In the genomic region with DNA sequence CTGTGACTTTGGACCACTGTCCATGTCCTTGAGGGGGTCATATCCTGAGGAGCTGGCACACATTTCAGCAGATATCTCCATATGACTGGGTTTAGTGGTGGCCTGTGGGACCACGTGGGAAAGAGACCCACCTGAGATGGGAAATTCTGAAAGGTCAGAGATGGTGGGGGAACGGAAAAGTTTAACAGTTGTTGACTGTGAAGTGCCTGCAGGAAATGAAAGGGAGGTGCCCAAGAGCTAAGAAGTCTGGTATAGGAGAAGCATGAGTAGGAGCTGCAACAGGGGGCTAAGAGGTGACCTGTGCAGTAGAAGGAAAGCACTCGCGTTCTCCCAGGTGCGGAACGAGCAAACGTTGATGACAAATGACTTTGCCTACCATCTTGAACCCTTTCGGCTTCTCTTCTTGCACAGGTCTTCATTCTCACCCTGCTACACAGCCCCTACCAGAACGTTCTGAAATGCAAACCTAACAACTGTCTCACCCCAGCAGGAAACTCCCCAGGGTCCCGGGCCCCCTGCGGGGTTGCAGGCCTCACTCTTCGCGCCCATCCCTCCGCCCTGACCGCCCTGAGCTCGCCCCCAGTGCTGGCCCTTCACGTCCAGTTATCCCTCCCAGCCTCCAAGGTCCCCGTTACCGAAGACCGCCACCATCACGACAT, we compare ENCODE assay signal across 7 cellular contexts. TPM values are rescaled to one million over a fixed set of nuclear protein-coding genes. Genes with fewer than 3 reads are reported as not detected.
DNase-seq lines count a peak whose midpoint lies in the region; ATAC-seq and TF ChIP-seq lines count a peak whose summit lies in the region.

No MANE protein-coding gene starts in this region.

- H3K27ac ChIP-seq in HEK293 (ENCODE audit: extremely low read depth, low read depth, low read length) (no peak overlapping the region), iPS-18a (ENCODE audit: low read length) (no peak overlapping the region)

- peaks cover 1% of the 10 kb centered on the region for H3K27me3 Mint-ChIP-seq in activated T-helper 1 cell treated with anti-CD3 and anti-CD28 coated beads, Interleukin-12 subunit alpha, Interleukin-12 subunit beta, Interleukin-2, Interleukin-4 antibody, amounts not matched to agents 30 ng/mL and 10 ng/mL and 1 ng/mL, durations not matched to agents 14 hours and 24 hours and 36 hours (ENCODE audit: insufficient read depth)
- H3K27me3 Mint-ChIP-seq in stimulated activated naive B cell treated with anti-CD40 and anti-IgM and Interleukin-4, amounts not matched to agents 10 μg/mL and 1 μg/mL and 100 μg/mL, for 72 hours: no peaks in the 10 kb centered on the region

- CTCF ChIA-PET in HEK293 (lab: Yijun Ruan, JAX): no interaction called here

- no peaks in the 10 kb centered on the region for H3K9me3 Mint-ChIP-seq in activated T-helper 1 cell treated with anti-CD3 and anti-CD28 coated beads, Interleukin-12 subunit alpha, Interleukin-12 subunit beta, Interleukin-2, Interleukin-4 antibody, amounts not matched to agents 30 ng/mL and 10 ng/mL and 1 ng/mL, durations not matched to agents 14 hours and 24 hours and 36 hours
- H3K9me3 Mint-ChIP-seq in stimulated activated naive B cell treated with anti-CD40 and anti-IgM and Interleukin-4, amounts not matched to agents 10 μg/mL and 1 μg/mL and 100 μg/mL, for 72 hours: peaks cover 2 to 3% of the 10 kb centered on the region in 2 donors

- POLR2A ChIA-PET in HEK293 (lab: Yijun Ruan, JAX): no interaction called here

- H3K4me3 Mint-ChIP-seq in activated T-helper 1 cell treated with anti-CD3 and anti-CD28 coated beads, Interleukin-12 subunit alpha, Interleukin-12 subunit beta, Interleukin-2, Interleukin-4 antibody, amounts not matched to agents 30 ng/mL and 10 ng/mL and 1 ng/mL, durations not matched to agents 14 hours and 24 hours and 36 hours: peak overlapping the region; percentile 98
- H3K4me3 Mint-ChIP-seq in stimulated activated naive B cell treated with anti-CD40 and anti-IgM and Interleukin-4, amounts not matched to agents 10 μg/mL and 1 μg/mL and 100 μg/mL, for 72 hours: peak overlapping the region; percentile 96 to 98

- ATAC-seq in stimulated activated naive B cell treated with anti-CD40 and anti-IgM and Interleukin-4, amounts not matched to agents 10 μg/mL and 1 μg/mL and 100 μg/mL, for 72 hours (replicated peaks): peak; percentile 5 to 18
- ATAC-seq in HG02623 (IDR thresholded peaks at IDR 0.05; ENCODE audit: unreplicated experiment): no peak

- peak overlapping the region; percentile 99 for H3K27ac Mint-ChIP-seq in activated T-helper 1 cell treated with anti-CD3 and anti-CD28 coated beads, Interleukin-12 subunit alpha, Interleukin-12 subunit beta, Interleukin-2, Interleukin-4 antibody, amounts not matched to agents 30 ng/mL and 10 ng/mL and 1 ng/mL, durations not matched to agents 14 hours and 24 hours and 36 hours
- peak overlapping the region; percentile 96 for H3K27ac Mint-ChIP-seq in stimulated activated naive B cell treated with anti-CD40 and anti-IgM and Interleukin-4, amounts not matched to agents 10 μg/mL and 1 μg/mL and 100 μg/mL, for 72 hours

- H3K27me3 ChIP-seq in iPS-18a (ENCODE audit: control insufficient read depth, insufficient read depth, low read length): no peaks in the 10 kb centered on the region

- H3K9me3 ChIP-seq in HEK293 (ENCODE audit: control insufficient read depth, insufficient read depth, low read depth, low read length) (no peaks in the 10 kb centered on the region), iPS-18a (ENCODE audit: control insufficient read depth, low read depth, low read length) (no peaks in the 10 kb centered on the region)

- H3K36me3 Mint-ChIP-seq in activated T-helper 1 cell treated with anti-CD3 and anti-CD28 coated beads, Interleukin-12 subunit alpha, Interleukin-12 subunit beta, Interleukin-2, Interleukin-4 antibody, amounts not matched to agents 30 ng/mL and 10 ng/mL and 1 ng/mL, durations not matched to agents 14 hours and 24 hours and 36 hours (ENCODE audit: low read depth): peaks cover 10% of the 10 kb centered on the region
- H3K36me3 Mint-ChIP-seq in stimulated activated naive B cell treated with anti-CD40 and anti-IgM and Interleukin-4, amounts not matched to agents 10 μg/mL and 1 μg/mL and 100 μg/mL, for 72 hours: peaks cover 6 to 15% of the 10 kb centered on the region in 2 donors

- H3K36me3 ChIP-seq in HEK293 (ENCODE audit: control insufficient read depth in 2 of 2, insufficient read depth in 1 of 2, low read length in 2 of 2) (no peaks in the 10 kb centered on the region), iPS-18a (ENCODE audit: control insufficient read depth, low read depth, low read length) (no peaks in the 10 kb centered on the region)

- no peak for TF ChIP-seq CTCF in HEK293 (tag by site-specific recombination; IDR thresholded peaks at IDR 0.05)

- intact Hi-C loops in activated T-helper 1 cell treated with anti-CD3 and anti-CD28 coated beads, Interleukin-12 subunit alpha, Interleukin-12 subunit beta, Interleukin-2, Interleukin-4 antibody, amounts not matched to agents 30 ng/mL and 10 ng/mL and 1 ng/mL, durations not matched to agents 14 hours and 24 hours and 36 hours (cut with micrococcal nuclease): loop anchor here (1.0 to 5.0 kb wide), 12 partner anchors 13 to 809 kb away; a partner anchor contains a TSS

- no peaks in the 10 kb centered on the region for H3K4me1 ChIP-seq in HEK293 (ENCODE audit: control insufficient read depth, insufficient read depth, low read length)
- peaks cover 5% of the 10 kb centered on the region for H3K4me1 ChIP-seq in iPS-18a (ENCODE audit: control insufficient read depth, low read depth, low read length)

- H3K4me1 Mint-ChIP-seq in activated T-helper 1 cell treated with anti-CD3 and anti-CD28 coated beads, Interleukin-12 subunit alpha, Interleukin-12 subunit beta, Interleukin-2, Interleukin-4 antibody, amounts not matched to agents 30 ng/mL and 10 ng/mL and 1 ng/mL, durations not matched to agents 14 hours and 24 hours and 36 hours (ENCODE audit: low read depth): peaks cover 26% of the 10 kb centered on the region
- peaks cover 15 to 25% of the 10 kb centered on the region in 2 donors for H3K4me1 Mint-ChIP-seq in stimulated activated naive B cell treated with anti-CD40 and anti-IgM and Interleukin-4, amounts not matched to agents 10 μg/mL and 1 μg/mL and 100 μg/mL, for 72 hours

- peak overlapping the region; percentile 28 for H3K9ac ChIP-seq in iPS-18a (ENCODE audit: low read length)

- H3K4me3 ChIP-seq in HEK293 (ENCODE audit: low read depth, low read length) (peak overlapping the region; percentile 6; the same call in 1 of the 2 replicates), iPS-18a (ENCODE audit: low read length) (peak overlapping the region; percentile 69)

- DNase-seq in activated T-helper 1 cell treated with anti-CD3 and anti-CD28 coated beads, Interleukin-12 subunit alpha, Interleukin-12 subunit beta, Interleukin-2, Interleukin-4 antibody, amounts not matched to agents 30 ng/mL and 10 ng/mL and 1 ng/mL, durations not matched to agents 14 hours and 24 hours and 36 hours (ENCODE audit: low spot score): peak; percentile 19
- DNase-seq in stimulated activated naive B cell treated with anti-CD40 and anti-IgM and Interleukin-4, amounts not matched to agents 10 μg/mL and 1 μg/mL and 100 μg/mL, for 72 hours: peak; percentile 13
- no peak for DNase-seq in HT-29 (ENCODE audit: low spot score)
- DNase-seq in islet precursor cell: no peak

TF ChIP-seq in HEK293, 187 proteins besides CTCF, POLR2A, EP300 and RAD21 (continues in another document):
- TF ChIP-seq KLF7 (tag by site-specific recombination; IDR thresholded peaks at IDR 0.05; ENCODE audit: borderline replicate concordance) (no peak), ZIC2 (tag by site-specific recombination; IDR thresholded peaks at IDR 0.05) (no peak), ZNF843 (tag by site-specific recombination; IDR thresholded peaks at IDR 0.05) (no peak), WT1 (tag by site-specific recombination; IDR thresholded peaks at IDR 0.05) (no peak), ZNF248 (tag by site-specific recombination; IDR thresholded peaks at IDR 0.05) (no peak), ZNF530 (tag by site-specific recombination; IDR thresholded peaks at IDR 0.05; ENCODE audit: low read depth) (no peak), ZNF155 (tag by site-specific recombination; IDR thresholded peaks at IDR 0.05) (no peak), OVOL3 (tag by site-specific recombination; IDR thresholded peaks at IDR 0.05) (no peak), SP2 (tag by site-specific recombination; IDR thresholded peaks at IDR 0.05) (no peak)
- TF ChIP-seq, protein P1, sequence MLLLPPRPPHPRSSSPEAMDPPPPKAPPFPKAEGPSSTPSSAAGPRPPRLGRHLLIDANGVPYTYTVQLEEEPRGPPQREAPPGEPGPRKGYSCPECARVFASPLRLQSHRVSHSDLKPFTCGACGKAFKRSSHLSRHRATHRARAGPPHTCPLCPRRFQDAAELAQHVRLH (tag by site-specific recombination; IDR thresholded peaks at IDR 0.05): no peak
- TF ChIP-seq, protein P2, sequence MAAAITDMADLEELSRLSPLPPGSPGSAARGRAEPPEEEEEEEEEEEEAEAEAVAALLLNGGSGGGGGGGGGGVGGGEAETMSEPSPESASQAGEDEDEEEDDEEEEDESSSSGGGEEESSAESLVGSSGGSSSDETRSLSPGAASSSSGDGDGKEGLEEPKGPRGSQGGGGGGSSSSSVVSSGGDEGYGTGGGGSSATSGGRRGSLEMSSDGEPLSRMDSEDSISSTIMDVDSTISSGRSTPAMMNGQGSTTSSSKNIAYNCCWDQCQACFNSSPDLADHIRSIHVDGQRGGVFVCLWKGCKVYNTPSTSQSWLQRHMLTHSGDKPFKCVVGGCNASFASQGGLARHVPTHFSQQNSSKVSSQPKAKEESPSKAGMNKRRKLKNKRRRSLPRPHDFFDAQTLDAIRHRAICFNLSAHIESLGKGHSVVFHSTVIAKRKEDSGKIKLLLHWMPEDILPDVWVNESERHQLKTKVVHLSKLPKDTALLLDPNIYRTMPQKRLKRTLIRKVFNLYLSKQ (tag by site-specific recombination; IDR thresholded peaks at IDR 0.05; ENCODE audit: borderline replicate concordance): no peak

RNA-seq across cellular contexts. Expression of a gene that starts 9.8 kb away (rescaled TPM):
- total RNA-seq in activated T-helper 1 cell treated with anti-CD3 and anti-CD28 coated beads, Interleukin-12 subunit alpha, Interleukin-12 subunit beta, Interleukin-2, Interleukin-4 antibody, amounts not matched to agents 30 ng/mL and 10 ng/mL and 1 ng/mL, durations not matched to agents 14 hours and 24 hours and 36 hours: 0.44 TPM in 1 of 2 replicates, not detected in the other
- not detected in 2 replicates for total RNA-seq in HT-29 (2014; rRNA removed; shearing (Covaris generic))

RNA-seq across cellular contexts. Expression of a gene that starts 47.3 kb away (rescaled TPM):
- 499 and 501 TPM in 2 replicates for total RNA-seq in activated T-helper 1 cell treated with anti-CD3 and anti-CD28 coated beads, Interleukin-12 subunit alpha, Interleukin-12 subunit beta, Interleukin-2, Interleukin-4 antibody, amounts not matched to agents 30 ng/mL and 10 ng/mL and 1 ng/mL, durations not matched to agents 14 hours and 24 hours and 36 hours
- 515 and 519 TPM in 2 replicates for total RNA-seq in HT-29 (2014; rRNA removed; shearing (Covaris generic))

Comparison
In these comparisons a context has a peak if more than half of its experiments do, and no peak if none do; other contexts are left out.
1. DNase-seq: peak in activated T-helper 1 cell treated with anti-CD3 and anti-CD28 coated beads, Interleukin-12 subunit alpha, Interleukin-12 subunit beta, Interleukin-2, Interleukin-4 antibody, amounts not matched to agents 30 ng/mL and 10 ng/mL and 1 ng/mL, durations not matched to agents 14 hours and 24 hours and 36 hours (single experiment) and stimulated activated naive B cell treated with anti-CD40 and anti-IgM and Interleukin-4, amounts not matched to agents 10 μg/mL and 1 μg/mL and 100 μg/mL, for 72 hours (single experiment); none in HT-29 (single experiment) and islet precursor cell (single experiment).